Comparison of ENCODE assay signal across 33 cellular contexts in genomic region chr5:171579162-171579561, GRCh38.
DNase-seq lines count a peak whose midpoint lies in the region; ATAC-seq, FAIRE-seq and TF ChIP-seq lines count a peak whose summit lies in the region.
"Had no signal": no experiment of that assay in that cellular context is flagged by ENCODE, and none has a peak within 500 bp of the region (broad histone marks: within the 10 kb centered on the region; RNA-seq: fewer than 3 reads in every experiment).

No MANE protein-coding gene starts in this region.

- H3K27me3 ChIP-seq in esophagus muscularis mucosa (peaks cover 0 to 32% (median 0%) of the 10 kb centered on the region in 4 donors), right cardiac atrium (ENCODE audit: control insufficient read depth, insufficient read depth) (no peaks in the 10 kb centered on the region), pancreas (no peaks in the 10 kb centered on the region)
- H3K27me3 ChIP-seq: adrenal gland, cardiac muscle cell, dorsolateral prefrontal cortex had no signal

- no peak for TF ChIP-seq POLR2A in esophagus muscularis mucosa (IDR thresholded peaks at IDR 0.05; ENCODE audit: low read depth)

- intact Hi-C loops in esophagus muscularis mucosa (cut with DNase I), result no loop called here
- intact Hi-C loops in right cardiac atrium (cut with DNase I), result no loop called here
- intact Hi-C loops in pancreas (cut with DNase I), result no loop called here

- DNase-seq in esophagus muscularis mucosa (ENCODE audit: extremely low spot score), result no peak
- DNase-seq in right cardiac atrium, result peak; percentile 86 to 93 (median 87)
- peak in 1 of 6 donors; percentile 9 for DNase-seq in pancreas
- DNase-seq in type B pancreatic cell (ENCODE audit: extremely low spot score, unreplicated experiment), result peak; percentile 32
- no peak for DNase-seq in amygdala (lab: John Stamatoyannopoulos, UW)
- DNase-seq: activated CD8-positive, alpha-beta T cell treated with anti-CD3 and anti-CD28 coated beads for 36 hours; activated gamma-delta T cell treated with Interleukin-2 at 50 U/mL for 16 hours; activated T-cell treated with anti-CD3 and anti-CD28 coated beads for 4 hours; adrenal gland; C1 segment of cervical spinal cord; DND-41; dorsolateral prefrontal cortex; HFFc6; hypothalamus; islet precursor cell; Karpas-422; naive B cell; NCI-H1048; NCI-H187; NCI-H226; NCI-H82; SHP77 treated with DMSO at 0.1 percent for 48 hours; stimulated activated CD4-positive, alpha-beta T cell treated with anti-CD3 and anti-CD28 coated beads, Interleukin-4, amount 100 ng/mL, for 1 hour had no signal

- H3K9me3 Mint-ChIP-seq in type B pancreatic cell, result no peaks in the 10 kb centered on the region

- no peak for FAIRE-seq in pancreas (lab: Jason Lieb, UNC)
- FAIRE-seq: GM12878, GM19239, HTR-8/SVneo had no signal

- peaks cover 9% of the 10 kb centered on the region for H3K27me3 Mint-ChIP-seq in type B pancreatic cell

- H3K4me1 Mint-ChIP-seq in type B pancreatic cell (ENCODE audit: unreplicated experiment), result peaks cover 28% of the 10 kb centered on the region
- H3K4me1 Mint-ChIP-seq: naive B cell had no signal

- ATAC-seq in right cardiac atrium (peak; percentile 76 to 82), pancreas (peak in 3 of 4 donors; percentile 19 to 58 (median 48)), HG02763 (IDR thresholded peaks at IDR 0.05; ENCODE audit: unreplicated experiment) (no peak), HG02938 (IDR thresholded peaks at IDR 0.05; ENCODE audit: unreplicated experiment) (no peak), GM21367 (IDR thresholded peaks at IDR 0.05; ENCODE audit: unreplicated experiment) (no peak)
- ATAC-seq: activated CD4-positive, CD25-positive, alpha-beta regulatory T cell treated with anti-CD3 and anti-CD28 coated beads, Interleukin-2, amount 50 U/mL, for 24 hours; activated CD8-positive, alpha-beta T cell treated with anti-CD3 and anti-CD28 coated beads for 36 hours; GM12878 had no signal

- H3K4me3 ChIP-seq in esophagus muscularis mucosa (no peak overlapping the region), right cardiac atrium (ENCODE audit: low read length) (no peak overlapping the region), pancreas (no peak overlapping the region)
- H3K4me3 ChIP-seq: adrenal gland, cardiac muscle cell, dorsolateral prefrontal cortex, GM12878, smooth muscle cell had no signal

- H3K4me3 Mint-ChIP-seq in type B pancreatic cell, result no peak overlapping the region
- H3K4me3 Mint-ChIP-seq: activated CD8-positive, alpha-beta T cell treated with anti-CD3 and anti-CD28 coated beads for 36 hours; HFFc6; naive B cell; stimulated activated naive CD8-positive, alpha-beta T cell treated with anti-CD3 and anti-CD28 coated beads, Interleukin-15, Interleukin-2, amounts not matched to agents 100 ng/mL and 50 ng/mL, for 24 hours had no signal

- H3K27ac ChIP-seq in esophagus muscularis mucosa (replicated peaks in 1 of 4) (peak overlapping the region; percentile 21 to 71 (median 55)), right cardiac atrium (ENCODE audit: low read length) (peak overlapping the region; percentile 79), pancreas (no peak overlapping the region)
- H3K27ac ChIP-seq: cardiac muscle cell, dorsolateral prefrontal cortex had no signal

- WGBS in esophagus muscularis mucosa, result 74% methylated on average over 11 of the region's 11 CpGs
- 50% methylated on average over 11 of the region's 11 CpGs for WGBS in right cardiac atrium
- WGBS in pancreas, 2 donors, result 62 to 75% methylated on average over 11 of the region's 11 CpGs

- TF ChIP-seq CTCF in esophagus muscularis mucosa (IDR thresholded peaks at IDR 0.05) (no peak), pancreas (IDR thresholded peaks at IDR 0.05) (no peak), type B pancreatic cell (conservative IDR thresholded peaks at IDR 0.05) (no peak)

- TF ChIP-seq EP300 in esophagus muscularis mucosa (IDR thresholded peaks at IDR 0.05), result no peak

- no peak overlapping the region for H3K27ac Mint-ChIP-seq in type B pancreatic cell
- H3K27ac Mint-ChIP-seq: activated CD8-positive, alpha-beta T cell treated with anti-CD3 and anti-CD28 coated beads for 36 hours; HFFc6; stimulated activated naive CD8-positive, alpha-beta T cell treated with anti-CD3 and anti-CD28 coated beads, Interleukin-15, Interleukin-2, amounts not matched to agents 100 ng/mL and 50 ng/mL, for 24 hours had no signal

- H3K9me3 ChIP-seq in esophagus muscularis mucosa (peaks cover 0 to 5% (median 0%) of the 10 kb centered on the region in 4 donors), right cardiac atrium (ENCODE audit: control insufficient read depth, low read length) (no peaks in the 10 kb centered on the region), pancreas (no peaks in the 10 kb centered on the region)
- H3K9me3 ChIP-seq: adrenal gland had no signal

- no peaks in the 10 kb centered on the region for H3K36me3 Mint-ChIP-seq in type B pancreatic cell

- H3K36me3 ChIP-seq in esophagus muscularis mucosa, result no peaks in the 10 kb centered on the region
- H3K36me3 ChIP-seq in pancreas, result no peaks in the 10 kb centered on the region
- H3K36me3 ChIP-seq: adrenal gland, cardiac muscle cell had no signal

- peaks cover 20 to 37% (median 23%) of the 10 kb centered on the region in 4 donors for H3K4me1 ChIP-seq in esophagus muscularis mucosa
- H3K4me1 ChIP-seq in right cardiac atrium (ENCODE audit: control insufficient read depth, insufficient read depth, low read length), result peaks cover 11% of the 10 kb centered on the region
- no peaks in the 10 kb centered on the region for H3K4me1 ChIP-seq in pancreas
- H3K4me1 ChIP-seq: adrenal gland had no signal

Comparison
In these comparisons a context has a peak if more than half of its experiments do, and no peak if none do; other contexts are left out.
1. DNase-seq: peak in right cardiac atrium (3 of 3) and type B pancreatic cell (single experiment); none in esophagus muscularis mucosa (single experiment) and amygdala (0 of 56).
2. H3K27ac ChIP-seq: peak in esophagus muscularis mucosa (4 of 4) and right cardiac atrium (single experiment); none in pancreas (0 of 4).
3. ATAC-seq: peak in right cardiac atrium (2 of 2) and pancreas (3 of 4); none in HG02763 (single experiment), HG02938 (single experiment) and GM21367 (single experiment).